ENCODE assay signal across 8 cellular contexts in the genomic region with DNA sequence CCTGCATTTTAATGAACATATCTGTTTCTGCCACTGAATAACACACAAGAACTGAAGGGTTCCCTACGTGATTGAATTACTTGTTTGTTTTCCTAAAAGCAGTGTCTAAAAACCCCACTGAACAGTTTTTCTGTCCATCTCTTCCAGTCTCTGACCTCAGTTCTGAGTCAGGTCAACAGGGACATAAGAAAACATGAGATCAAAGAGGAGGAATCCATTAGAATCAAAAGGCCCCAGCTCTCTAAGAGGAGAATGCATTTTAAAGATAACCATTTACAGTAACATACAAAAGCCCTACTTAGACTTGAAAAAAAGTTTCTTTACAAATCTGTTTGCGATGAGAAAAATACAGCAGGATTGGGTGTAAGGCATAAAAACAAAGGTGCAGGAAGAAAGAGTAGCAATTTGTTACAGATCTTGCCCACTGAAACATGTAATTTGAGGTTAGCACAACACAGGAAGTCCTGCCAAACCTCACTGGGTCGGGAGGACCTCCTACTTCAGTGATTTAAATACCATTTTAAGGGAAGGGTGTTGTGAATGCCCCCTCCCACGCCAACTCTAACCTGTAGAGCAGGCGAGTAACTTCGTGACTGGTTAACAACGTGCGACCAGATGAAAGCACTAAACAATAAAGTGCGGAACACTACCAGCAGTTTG. TPM values are rescaled to one million over a fixed set of nuclear protein-coding genes. Genes with fewer than 3 reads are reported as not detected.
DNase-seq lines count a peak whose midpoint lies in the region; ATAC-seq and TF ChIP-seq lines count a peak whose summit lies in the region.

No MANE protein-coding gene starts in this region.

- H3K4me2 ChIP-seq in HCT116 (ENCODE audit: low read length) = peak overlapping the region; percentile 82

- peaks cover 0 to 13% of the 10 kb centered on the region in 2 experiments; a peak in 1 of 4 replicates for H3K36me3 ChIP-seq in HCT116 (ENCODE audit: control insufficient read depth in 1 of 2, insufficient read depth in 2 of 2, low read length in 2 of 2)
- no peaks in the 10 kb centered on the region for H3K36me3 ChIP-seq in endocrine pancreas (ENCODE audit: control insufficient read depth, insufficient read depth, low read length)

- no peaks in the 10 kb centered on the region for H3K9me3 Mint-ChIP-seq in WTC11

- H3K9ac ChIP-seq in HCT116 (ENCODE audit: low read length) (peak overlapping the region; percentile 81), endocrine pancreas (ENCODE audit: control insufficient read depth, insufficient read depth, low read length) (peak overlapping the region; percentile 68)

- H3K9me3 ChIP-seq in HCT116 (ENCODE audit: control insufficient read depth in 1 of 2, insufficient read depth in 1 of 2, low read depth in 1 of 2, low read length in 2 of 2) = no peaks in the 10 kb centered on the region
- H3K9me3 ChIP-seq in endocrine pancreas (ENCODE audit: control insufficient read depth, low read length) = no peaks in the 10 kb centered on the region

- ATAC-seq in HCT116 (no peak), WTC11 (no peak)

- peaks cover 37% of the 10 kb centered on the region for H3K4me1 Mint-ChIP-seq in WTC11

- H3K36me3 Mint-ChIP-seq in WTC11 = no peaks in the 10 kb centered on the region

- CTCF ChIA-PET in HCT116 (lab: Charles Lee) (no interaction called here), WTC11 (lab: Charles Lee) (interaction anchor here (1.0 to 1.1 kb wide), 3 partner anchors 23 to 106 kb away, joined by 3 to 4 read pairs (median 4); no protein-coding TSS in a partner anchor)

- no peak overlapping the region for H3K27ac ChIP-seq in HCT116 (ENCODE audit: low read depth, low read length)

- H3K4me3 Mint-ChIP-seq in WTC11 = peak overlapping the region; percentile 92

- TF ChIP-seq RAD21 in HCT116 (IDR thresholded peaks at IDR 0.05; ENCODE audit: low read depth) = no peak

- H3K27me3 ChIP-seq in HCT116 (ENCODE audit: insufficient read depth, low read length) (no peaks in the 10 kb centered on the region), endocrine pancreas (ENCODE audit: control insufficient read depth, insufficient read depth, low read length) (no peaks in the 10 kb centered on the region)

- H2AFZ ChIP-seq in HCT116 (ENCODE audit: low read depth, low read length, poor library complexity, severe bottlenecking) = no peak overlapping the region

- POLR2A ChIA-PET in HCT116 (lab: Charles Lee) = no interaction called here
- POLR2A ChIA-PET in WTC11 (lab: Charles Lee) = interaction anchor here (0.9 kb wide), 1 partner anchor 23 kb away, joined by 3 read pairs; no protein-coding TSS in a partner anchor

- no peaks in the 10 kb centered on the region for H3K9me2 ChIP-seq in HCT116 (ENCODE audit: insufficient read depth)

- RAD21 ChIA-PET in HCT116 (lab: Charles Lee; ENCODE audit: low non-redundant PET in 1 of 2, low total read pairs in 2 of 2, uncharacterized antibody in 2 of 2, unreplicated experiment in 2 of 2) = no interaction called here

- H3K27me3 Mint-ChIP-seq in WTC11 (ENCODE audit: low read depth) = peaks cover 7% of the 10 kb centered on the region

- peaks cover 62% of the 10 kb centered on the region for H3K79me2 ChIP-seq in HCT116 (ENCODE audit: insufficient read depth, low read length)

- no peak for TF ChIP-seq POLR2A in HCT116 (IDR thresholded peaks at IDR 0.05; ENCODE audit: borderline replicate concordance, extremely low read depth, insufficient read depth, insufficient read length)

- H3K4me3 ChIP-seq in AG09309 (ENCODE audit: control insufficient read depth, low read depth, low read length) = peak overlapping the region; percentile 55; the same call in 1 of the 2 replicates
- H3K4me3 ChIP-seq in HCT116 (replicated peaks in 1 of 2; ENCODE audit: low read depth in 1 of 2, low read length in 2 of 2) = peak overlapping the region; percentile 69 to 81
- H3K4me3 ChIP-seq in endocrine pancreas (ENCODE audit: control insufficient read depth, insufficient read depth, low read length) = peak overlapping the region; percentile 75

- H4K20me1 ChIP-seq in HCT116 (ENCODE audit: insufficient read depth) = peaks cover 7% of the 10 kb centered on the region; the same call in 1 of the 2 replicates

- no peak for TF ChIP-seq CTCF in AG09309 (IDR thresholded peaks at IDR 0.05; ENCODE audit: control insufficient read depth, insufficient read depth, low read depth, low read length, missing control alignments)
- TF ChIP-seq CTCF in HCT116 (IDR thresholded peaks at IDR 0.05 in 2 of 3, conservative IDR thresholded peaks at IDR 0.05 in 1 of 3; ENCODE audit: borderline replicate concordance in 1 of 3, insufficient read depth in 1 of 3, low read depth in 2 of 3, low read length in 2 of 3) = no peak
- no peak for TF ChIP-seq CTCF in WTC11 (IDR thresholded peaks at IDR 0.05)

- H3K27ac Mint-ChIP-seq in WTC11 = peak overlapping the region; percentile 57

- intact Hi-C loops in HCT116 (cut with micrococcal nuclease) = no loop called here

- peaks cover 16 to 24% of the 10 kb centered on the region in 2 experiments for H3K4me1 ChIP-seq in HCT116 (ENCODE audit: control insufficient read depth in 1 of 2, insufficient read depth in 2 of 2, low read length in 2 of 2)
- H3K4me1 ChIP-seq in endocrine pancreas (ENCODE audit: control insufficient read depth, insufficient read depth, low read length) = peaks cover 28% of the 10 kb centered on the region

- DNase-seq in AG09309 (ENCODE audit: low read depth) (no peak), HCT116 (ENCODE audit: low read depth, low spot score) (no peak), WTC11 (ENCODE audit: low spot score) (no peak), AML-193 (lab: John Stamatoyannopoulos, UW) (no peak), COLO668 (lab: John Stamatoyannopoulos, UW; ENCODE audit: unreplicated experiment) (no peak), NCI-H82 (lab: John Stamatoyannopoulos, UW) (no peak)
- peak; percentile 51 to 59 for DNase-seq in stimulated activated CD4-positive, alpha-beta T cell treated with anti-CD3 and anti-CD28 coated beads, Interleukin-12 subunit alpha, Interleukin-12 subunit beta, amount 100 ng/mL, for 24 hours (ENCODE audit: low read depth in 2 of 2)

- BruUV-seq in HCT116 (replicated peaks; lab: Mats Ljungman, UMichigan) = no TSS peak

TF ChIP-seq in HCT116, 20 proteins besides CTCF, POLR2A, EP300 and RAD21 (continues in another document):
- TF ChIP-seq EZH2phosphoT487 (IDR thresholded peaks at IDR 0.05; ENCODE audit: borderline replicate concordance) (no peak), EGR1 (IDR thresholded peaks at IDR 0.05; ENCODE audit: low read depth) (no peak), POLR2AphosphoS5 (IDR thresholded peaks at IDR 0.05; ENCODE audit: low read depth, low read length) (no peak)

TF ChIP-seq in WTC11, 78 proteins besides CTCF, POLR2A, EP300 and RAD21 (continues in another document):
- no peak for TF ChIP-seq SMAD4 (CRISPR knock-in tag; IDR thresholded peaks at IDR 0.05)
- TF ChIP-seq, protein P1, sequence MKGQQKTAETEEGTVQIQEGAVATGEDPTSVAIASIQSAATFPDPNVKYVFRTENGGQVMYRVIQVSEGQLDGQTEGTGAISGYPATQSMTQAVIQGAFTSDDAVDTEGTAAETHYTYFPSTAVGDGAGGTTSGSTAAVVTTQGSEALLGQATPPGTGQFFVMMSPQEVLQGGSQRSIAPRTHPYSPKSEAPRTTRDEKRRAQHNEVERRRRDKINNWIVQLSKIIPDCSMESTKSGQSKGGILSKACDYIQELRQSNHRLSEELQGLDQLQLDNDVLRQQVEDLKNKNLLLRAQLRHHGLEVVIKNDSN (CRISPR knock-in tag; IDR thresholded peaks at IDR 0.05) = no peak
- no peak for TF ChIP-seq ZNF532 (CRISPR knock-in tag; IDR thresholded peaks at IDR 0.05; ENCODE audit: borderline replicate concordance)
- TF ChIP-seq NR2C2 (CRISPR knock-in tag; IDR thresholded peaks at IDR 0.05) = no peak
- TF ChIP-seq NFYB (CRISPR knock-in tag; conservative IDR thresholded peaks at IDR 0.05; ENCODE audit: low read depth) = no peak
- no peak for TF ChIP-seq JAZF1 (CRISPR knock-in tag; IDR thresholded peaks at IDR 0.05)
- TF ChIP-seq FOXP1 (CRISPR knock-in tag; IDR thresholded peaks at IDR 0.05; ENCODE audit: borderline replicate concordance) = no peak

RNA-seq across cellular contexts. Expression of gene QSOX2, which starts 1.4 kb away (rescaled TPM):
- total RNA-seq in HCT116 (2021; ENCODE audit: unreplicated experiment) = 34.6 TPM
- polyA plus RNA-seq in HCT116 (2012) = 18.1 and 23.6 TPM in 2 replicates
- 31.7 to 33.4 TPM (median 33.2 TPM) in 3 replicates for total RNA-seq in WTC11 (2021)

RNA-seq across cellular contexts. Expression of gene LHX3, which starts 39.3 kb away (rescaled TPM):
- not detected for total RNA-seq in HCT116 (2021; ENCODE audit: unreplicated experiment)
- polyA plus RNA-seq in HCT116 (2012) = 0.05 and 0.09 TPM in 2 replicates
- 0.11 TPM in 1 of 3 replicates, not detected in the others for total RNA-seq in WTC11 (2021)

RNA-seq across cellular contexts. Expression of gene CCDC187, which starts 59.6 kb away (rescaled TPM):
- 4.6 TPM for total RNA-seq in HCT116 (2021; ENCODE audit: unreplicated experiment)
- 1.2 and 1.5 TPM in 2 replicates for polyA plus RNA-seq in HCT116 (2012)
- total RNA-seq in WTC11 (2021) = 0.02 to 0.04 TPM in 2 of 3 replicates, not detected in the other

Comparison
In these comparisons a context has a peak if more than half of its experiments do, and no peak if none do; other contexts are left out.
1. DNase-seq: peak in stimulated activated CD4-positive, alpha-beta T cell treated with anti-CD3 and anti-CD28 coated beads, Interleukin-12 subunit alpha, Interleukin-12 subunit beta, amount 100 ng/mL, for 24 hours (2 of 2); none in AG09309 (single experiment), HCT116 (single experiment), WTC11 (single experiment), AML-193 (0 of 2), COLO668 (single experiment) and NCI-H82 (single experiment).
2. Peak in every context shown above with its lines, with median percentiles within 50 percentile points of each other: H3K4me3 ChIP-seq.